Comparison of ENCODE assay signal across 20 cellular contexts in genomic region chr12:109822416-109822815, GRCh38. TPM values are rescaled to one million over a fixed set of nuclear protein-coding genes. Genes with fewer than 3 reads are reported as not detected.
DNase-seq lines count a peak whose midpoint lies in the region; ATAC-seq lines count a peak whose summit lies in the region.
"Had no signal": no experiment of that assay in that cellular context is flagged by ENCODE, and none has a peak within 500 bp of the region (broad histone marks: within the 10 kb centered on the region; RNA-seq: fewer than 3 reads in every experiment).

No MANE protein-coding gene starts in this region.

- DNase-seq in NCI-H82 (lab: John Stamatoyannopoulos, UW) (peak; percentile 45), NCI-H82 treated with DMSO at 0.1 percent for 48 hours (lab: John Stamatoyannopoulos, UW; ENCODE audit: unreplicated experiment) (no peak), ecto neural progenitor cell (ENCODE audit: low spot score) (peak; percentile 46), neuronal stem cell (ENCODE audit: low spot score) (no peak), HuH-7 (ENCODE audit: low spot score) (no peak)
- no peak for DNase-seq in stimulated activated CD8-positive, alpha-beta memory T cell treated with anti-CD3 and anti-CD28 coated beads, Interleukin-4, amount 100 ng/mL, for 48 hours
- no peak for DNase-seq in stimulated activated CD4-positive, alpha-beta T cell treated with anti-CD3 and anti-CD28 coated beads, Interleukin-4, amount 100 ng/mL, for 1 hour
- DNase-seq: CD4-positive, alpha-beta memory T cell; DND-41; HCEC 1CT; NCI-H1436 treated with DMSO at 0.1 percent for 48 hours; NCI-H2029 treated with DMSO at 0.1 percent for 48 hours; NCI-H510A; NCI-H774; Peyer's patch; SHP77; SK-N-SH had no signal

- H4K8ac ChIP-seq in neuronal stem cell (ENCODE audit: low read depth, low read length), result no peak overlapping the region

- no peaks in the 10 kb centered on the region for H3K79me1 ChIP-seq in neuronal stem cell (ENCODE audit: low read depth, low read length)

- H3K27me3 ChIP-seq in neuronal stem cell (ENCODE audit: control insufficient read depth in 3 of 3, insufficient read depth in 3 of 3, low read depth in 1 of 3, low read length in 3 of 3), result peaks cover 0 to 13% (median 0%) of the 10 kb centered on the region in 3 experiments
- H3K27me3 ChIP-seq: Peyer's patch had no signal

- H2BK15ac ChIP-seq in neuronal stem cell (ENCODE audit: low read length), result peak overlapping the region; percentile 4

- peak overlapping the region in 1 of 2 donors; percentile 7 for H3K4me3 ChIP-seq in neuronal stem cell (ENCODE audit: low read length in 2 of 2)
- H3K4me3 ChIP-seq: K562, Peyer's patch had no signal

- H3K9ac ChIP-seq in neuronal stem cell (ENCODE audit: low read depth, low read length, poor library complexity), result peak overlapping the region; percentile 1
- H3K9ac ChIP-seq: SK-N-SH had no signal

- peak overlapping the region; percentile 80 for H2AK5ac ChIP-seq in neuronal stem cell (ENCODE audit: low read depth, low read length)

- no peak overlapping the region for H2AFZ ChIP-seq in neuronal stem cell (ENCODE audit: low read length)

- H4K91ac ChIP-seq in neuronal stem cell (ENCODE audit: low read depth, low read length, poor library complexity), result no peak overlapping the region

- peaks cover 4 to 8% of the 10 kb centered on the region in 2 donors for H3K4me1 ChIP-seq in neuronal stem cell (ENCODE audit: control insufficient read depth in 2 of 2, insufficient read depth in 1 of 2, low read depth in 1 of 2, low read length in 2 of 2)
- H3K4me1 ChIP-seq: Peyer's patch had no signal

- H3K27ac ChIP-seq in neuronal stem cell (replicated peaks; ENCODE audit: low read length), result no peak overlapping the region
- H3K27ac ChIP-seq: 22Rv1, Peyer's patch had no signal

- H3K9me3 ChIP-seq in neuronal stem cell (replicated peaks in 1 of 2; ENCODE audit: control insufficient read depth in 2 of 2, insufficient read depth in 1 of 2, low read depth in 1 of 2, low read length in 2 of 2), result no peaks in the 10 kb centered on the region
- H3K9me3 ChIP-seq: Peyer's patch, SK-N-SH had no signal

- no peak overlapping the region for H3K14ac ChIP-seq in neuronal stem cell (ENCODE audit: low read length)

- H3K18ac ChIP-seq in neuronal stem cell (ENCODE audit: low read length), result no peak overlapping the region

- H2BK120ac ChIP-seq in neuronal stem cell (ENCODE audit: low read depth, low read length), result no peak overlapping the region

- H3K23ac ChIP-seq in neuronal stem cell (ENCODE audit: low read depth, low read length, poor library complexity), result no peak overlapping the region

- H2BK5ac ChIP-seq in neuronal stem cell (ENCODE audit: low read length), result no peak overlapping the region

- H3K4ac ChIP-seq in neuronal stem cell (ENCODE audit: low read length), result no peak overlapping the region

- H2BK12ac ChIP-seq in neuronal stem cell (ENCODE audit: low read length), result no peak overlapping the region

- no CpG with 5 or more reads among the region's 7 CpGs for WGBS in neuronal stem cell (ENCODE audit: extremely low coverage in 2 of 2, insufficient read length in 2 of 2, insufficient replicate concordance in 1 of 2), 2 donors

- no peak overlapping the region for H3K4me2 ChIP-seq in neuronal stem cell (ENCODE audit: insufficient read depth, low read length, poor library complexity, severe bottlenecking)
- H3K4me2 ChIP-seq: SK-N-SH had no signal

- ATAC-seq in GM18909 (IDR thresholded peaks at IDR 0.05; ENCODE audit: poor library complexity, unreplicated experiment), result no peak
- ATAC-seq: K562 had no signal

- no peaks in the 10 kb centered on the region for H3K36me3 ChIP-seq in neuronal stem cell (replicated peaks in 1 of 2; ENCODE audit: control insufficient read depth in 2 of 2, insufficient read depth in 2 of 2, low read length in 2 of 2)
- H3K36me3 ChIP-seq: Peyer's patch had no signal

RNA-seq across cellular contexts. Expression of gene TRPV4, which starts 10.8 kb away (rescaled TPM):
- 3.5 TPM for polyA plus RNA-seq in neuronal stem cell (2013, experiment 1 of 2)
- 3.6 TPM for polyA plus RNA-seq in neuronal stem cell (2013, experiment 2 of 2)
- polyA plus RNA-seq: CD4-positive, alpha-beta memory T cell had no signal

RNA-seq across cellular contexts. Expression of gene GLTP, which starts 57.9 kb away (rescaled TPM):
- polyA plus RNA-seq in neuronal stem cell (2013, experiment 1 of 2), result 23.7 TPM
- polyA plus RNA-seq in neuronal stem cell (2013, experiment 2 of 2), result 24.7 TPM

Comparison
In these comparisons a context has a peak if more than half of its experiments do, and no peak if none do; other contexts are left out.
1. DNase-seq: peak in NCI-H82 (single experiment) and ecto neural progenitor cell (single experiment); none in NCI-H82 treated with DMSO at 0.1 percent for 48 hours (single experiment), neuronal stem cell (single experiment), stimulated activated CD8-positive, alpha-beta memory T cell treated with anti-CD3 and anti-CD28 coated beads, Interleukin-4, amount 100 ng/mL, for 48 hours (single experiment), stimulated activated CD4-positive, alpha-beta T cell treated with anti-CD3 and anti-CD28 coated beads, Interleukin-4, amount 100 ng/mL, for 1 hour (single experiment) and HuH-7 (single experiment).